In the genomic region with DNA sequence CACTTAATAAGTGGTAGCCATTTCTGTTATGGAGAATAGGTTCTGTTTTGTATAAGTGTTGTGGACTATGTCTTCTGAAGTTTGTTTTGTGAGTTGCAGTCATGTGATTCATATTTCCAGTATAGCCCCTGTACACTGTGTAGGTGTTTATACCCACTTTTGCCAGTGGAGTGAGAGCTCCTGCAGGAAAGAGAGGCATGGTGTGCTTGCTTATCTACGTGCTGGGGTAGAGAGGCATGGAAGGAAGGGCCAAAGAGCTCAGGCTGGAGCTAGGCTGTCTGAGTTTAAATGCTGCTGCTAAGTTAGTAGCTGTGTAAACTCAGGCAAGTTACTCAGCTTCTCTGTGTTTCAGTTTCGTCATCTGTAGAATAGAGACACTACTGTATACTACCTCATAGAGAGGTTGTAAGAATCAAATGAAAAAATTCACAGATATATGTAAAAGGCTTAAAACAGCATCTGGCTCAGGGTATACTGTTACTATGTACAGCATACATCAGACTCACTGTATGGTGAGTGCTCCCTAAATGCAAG, we compare ENCODE assay signal across 1 cellular context.
TF ChIP-seq lines count a peak whose summit lies in the region.

No MANE protein-coding gene starts in this region.

TF ChIP-seq in H1, 55 proteins besides CTCF, POLR2A, EP300 and RAD21 (continued from another document):
- TF ChIP-seq CTBP2 (IDR thresholded peaks at IDR 0.05; ENCODE audit: borderline replicate concordance, insufficient read depth, insufficient read length, low read length) (no peak), CBX5 (IDR thresholded peaks at IDR 0.05; ENCODE audit: low read depth, low read length) (no peak), SAP30 (IDR thresholded peaks at IDR 0.05; ENCODE audit: insufficient read depth, insufficient replicate concordance, low read length) (no peak)
TF ChIP-seq in H1: peak in this region for 0.
